In genomic region chr6:109978174-109979032, GRCh38 we compare ENCODE assay signal across 1 cellular context.
TF ChIP-seq lines count a peak whose summit lies in the region.

Gene GPR6, plus strand, starts transcription at chr6:109978311. Its CDS starts 802 bp downstream, at chr6:109979113.

TF ChIP-seq in HepG2, 621 proteins besides CTCF, POLR2A, EP300 and RAD21 (continued from another document and continues in another):
- TF ChIP-seq TCF12 (IDR thresholded peaks at IDR 0.05) = no peak
- TF ChIP-seq TCF12 (CRISPR knock-in tag; IDR thresholded peaks at IDR 0.05) = no peak
- peak; percentile 50 for TF ChIP-seq ZNF687 (CRISPR knock-in tag; IDR thresholded peaks at IDR 0.05)
- TF ChIP-seq KLF15 (CRISPR knock-in tag; IDR thresholded peaks at IDR 0.05; ENCODE audit: borderline replicate concordance) = peak; percentile 51; the same call in 1 of the 2 replicates
- TF ChIP-seq SIX4 (CRISPR knock-in tag; IDR thresholded peaks at IDR 0.05) = peak; percentile 56; the same call in 1 of the 2 replicates
- peak; percentile 77; the same call in 1 of the 2 replicates for TF ChIP-seq ZNF607 (CRISPR knock-in tag; IDR thresholded peaks at IDR 0.05; ENCODE audit: borderline replicate concordance)
- 0 out of 2 replicates have a peak, but pooled peaks have one; percentile 46 for TF ChIP-seq SP140L (CRISPR knock-in tag; IDR thresholded peaks at IDR 0.05; ENCODE audit: borderline replicate concordance)
- TF ChIP-seq FOXA3 (CRISPR knock-in tag; IDR thresholded peaks at IDR 0.05) = 0 out of 2 replicates have a peak, but pooled peaks have one; percentile 21
- no peak for TF ChIP-seq POLR2AphosphoS2 (IDR thresholded peaks at IDR 0.05; ENCODE audit: low read depth, low read length)
- TF ChIP-seq DR1 (CRISPR knock-in tag; IDR thresholded peaks at IDR 0.05) = no peak
- no peak for TF ChIP-seq RELA (CRISPR knock-in tag; IDR thresholded peaks at IDR 0.05)
- TF ChIP-seq, protein P1, sequence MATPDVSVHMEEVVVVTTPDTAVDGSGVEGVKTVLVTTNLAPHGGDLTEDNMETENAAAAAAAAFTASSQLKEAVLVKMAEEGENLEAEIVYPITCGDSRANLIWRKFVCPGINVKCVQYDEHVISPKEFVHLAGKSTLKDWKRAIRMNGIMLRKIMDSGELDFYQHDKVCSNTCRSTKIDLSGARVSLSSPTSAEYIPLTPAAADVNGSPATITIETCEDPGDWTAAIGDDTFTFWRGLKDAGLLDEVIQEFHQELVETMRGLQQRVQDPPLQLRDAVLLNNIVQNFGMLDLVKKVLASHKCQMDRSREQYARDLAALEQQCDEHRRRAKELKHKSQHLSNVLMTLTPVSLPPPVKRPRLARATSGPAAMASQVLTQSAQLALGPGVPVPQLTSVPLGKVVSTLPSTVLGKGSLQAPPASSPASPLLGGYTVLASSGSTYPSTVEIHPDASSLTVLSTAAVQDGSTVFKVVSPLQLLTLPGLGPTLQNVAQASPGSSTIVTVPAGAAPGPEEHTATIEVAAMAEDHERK (CRISPR knock-in tag; IDR thresholded peaks at IDR 0.05; ENCODE audit: low read depth) = no peak
- TF ChIP-seq TBX2 (CRISPR knock-in tag; IDR thresholded peaks at IDR 0.05; ENCODE audit: borderline replicate concordance) = no peak
- no peak; the same call in 1 of the 2 replicates for TF ChIP-seq MYNN (CRISPR knock-in tag; IDR thresholded peaks at IDR 0.05; ENCODE audit: low read depth)
- TF ChIP-seq ZNF790 (CRISPR knock-in tag; IDR thresholded peaks at IDR 0.05; ENCODE audit: borderline replicate concordance) = no peak; the same call in 1 of the 2 replicates
- no peak for TF ChIP-seq SP2 (CRISPR knock-in tag; IDR thresholded peaks at IDR 0.05)
- peak in 1 of 2 experiments; percentile 75; a peak in 1 of 4 replicates for TF ChIP-seq KLF16 (CRISPR knock-in tag; IDR thresholded peaks at IDR 0.05)
- 0 out of 2 replicates have a peak, but pooled peaks have one; percentile 29 for TF ChIP-seq ZNF143 (CRISPR knock-in tag; IDR thresholded peaks at IDR 0.05)
- TF ChIP-seq SOX5 (CRISPR knock-in tag; IDR thresholded peaks at IDR 0.05; ENCODE audit: borderline replicate concordance) = no peak; the same call in 1 of the 2 replicates
- no peak for TF ChIP-seq ATM (IDR thresholded peaks at IDR 0.05; ENCODE audit: borderline replicate concordance)
- no peak for TF ChIP-seq ZNF841 (CRISPR knock-in tag; IDR thresholded peaks at IDR 0.05; ENCODE audit: borderline replicate concordance)
- peak; percentile 76 for TF ChIP-seq HDAC2 (CRISPR knock-in tag; IDR thresholded peaks at IDR 0.05)
- no peak for TF ChIP-seq NFIC (IDR thresholded peaks at IDR 0.05; ENCODE audit: low read length)
- TF ChIP-seq HNRNPH1 (optimal IDR thresholded peaks at IDR 0.05; ENCODE audit: low read depth, low read length) = no peak
- TF ChIP-seq ZNF572 (CRISPR knock-in tag; IDR thresholded peaks at IDR 0.05) = no peak
- TF ChIP-seq CAMTA2 (CRISPR knock-in tag; IDR thresholded peaks at IDR 0.05; ENCODE audit: borderline replicate concordance) = no peak
- TF ChIP-seq ZNF274 (CRISPR knock-in tag; IDR thresholded peaks at IDR 0.05) = no peak
- TF ChIP-seq MAFG (CRISPR knock-in tag; IDR thresholded peaks at IDR 0.05) = no peak
- TF ChIP-seq HIVEP1 (CRISPR knock-in tag; IDR thresholded peaks at IDR 0.05) = no peak
- no peak for TF ChIP-seq CBX2 (IDR thresholded peaks at IDR 0.05; ENCODE audit: low read depth, low read length)
- 0 out of 2 replicates have a peak, but pooled peaks have one; percentile 48 for TF ChIP-seq CBX2 (CRISPR knock-in tag; IDR thresholded peaks at IDR 0.05; ENCODE audit: low read depth)
- no peak for TF ChIP-seq TBP (CRISPR knock-in tag; IDR thresholded peaks at IDR 0.05)
- peak; percentile 58; the same call in 1 of the 2 replicates for TF ChIP-seq ATF3 (CRISPR knock-in tag; IDR thresholded peaks at IDR 0.05)
- no peak for TF ChIP-seq BCLAF1 (IDR thresholded peaks at IDR 0.05)
- TF ChIP-seq ATF1 (CRISPR knock-in tag; IDR thresholded peaks at IDR 0.05) = no peak
- no peak for TF ChIP-seq ZMYM3 (CRISPR knock-in tag; IDR thresholded peaks at IDR 0.05)
- TF ChIP-seq, protein P2, sequence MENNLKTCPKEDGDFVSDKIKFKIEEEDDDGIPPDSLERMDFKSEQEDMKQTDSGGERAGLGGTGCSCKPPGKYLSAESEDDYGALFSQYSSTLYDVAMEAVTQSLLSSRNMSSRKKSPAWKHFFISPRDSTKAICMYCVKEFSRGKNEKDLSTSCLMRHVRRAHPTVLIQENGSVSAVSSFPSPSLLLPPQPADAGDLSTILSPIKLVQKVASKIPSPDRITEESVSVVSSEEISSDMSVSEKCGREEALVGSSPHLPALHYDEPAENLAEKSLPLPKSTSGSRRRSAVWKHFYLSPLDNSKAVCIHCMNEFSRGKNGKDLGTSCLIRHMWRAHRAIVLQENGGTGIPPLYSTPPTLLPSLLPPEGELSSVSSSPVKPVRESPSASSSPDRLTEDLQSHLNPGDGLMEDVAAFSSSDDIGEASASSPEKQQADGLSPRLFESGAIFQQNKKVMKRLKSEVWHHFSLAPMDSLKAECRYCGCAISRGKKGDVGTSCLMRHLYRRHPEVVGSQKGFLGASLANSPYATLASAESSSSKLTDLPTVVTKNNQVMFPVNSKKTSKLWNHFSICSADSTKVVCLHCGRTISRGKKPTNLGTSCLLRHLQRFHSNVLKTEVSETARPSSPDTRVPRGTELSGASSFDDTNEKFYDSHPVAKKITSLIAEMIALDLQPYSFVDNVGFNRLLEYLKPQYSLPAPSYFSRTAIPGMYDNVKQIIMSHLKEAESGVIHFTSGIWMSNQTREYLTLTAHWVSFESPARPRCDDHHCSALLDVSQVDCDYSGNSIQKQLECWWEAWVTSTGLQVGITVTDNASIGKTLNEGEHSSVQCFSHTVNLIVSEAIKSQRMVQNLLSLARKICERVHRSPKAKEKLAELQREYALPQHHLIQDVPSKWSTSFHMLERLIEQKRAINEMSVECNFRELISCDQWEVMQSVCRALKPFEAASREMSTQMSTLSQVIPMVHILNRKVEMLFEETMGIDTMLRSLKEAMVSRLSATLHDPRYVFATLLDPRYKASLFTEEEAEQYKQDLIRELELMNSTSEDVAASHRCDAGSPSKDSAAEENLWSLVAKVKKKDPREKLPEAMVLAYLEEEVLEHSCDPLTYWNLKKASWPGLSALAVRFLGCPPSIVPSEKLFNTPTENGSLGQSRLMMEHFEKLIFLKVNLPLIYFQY (CRISPR knock-in tag; IDR thresholded peaks at IDR 0.05; ENCODE audit: borderline replicate concordance) = peak; percentile 80; the same call in 1 of the 2 replicates
- no peak for TF ChIP-seq CHD2 (IDR thresholded peaks at IDR 0.05; ENCODE audit: low read depth, low read length)
- TF ChIP-seq KLF11 (CRISPR knock-in tag; IDR thresholded peaks at IDR 0.05) = peak; percentile 96
- TF ChIP-seq ZNF629 (CRISPR knock-in tag; conservative IDR thresholded peaks at IDR 0.05) = no peak
- TF ChIP-seq ZNF724P (CRISPR knock-in tag; IDR thresholded peaks at IDR 0.05; ENCODE audit: borderline replicate concordance) = peak; percentile 77; the same call in 1 of the 2 replicates
- peak; percentile 79; the same call in 1 of the 2 replicates for TF ChIP-seq ISX (CRISPR knock-in tag; conservative IDR thresholded peaks at IDR 0.05)
- TF ChIP-seq ZNF496 (CRISPR knock-in tag; IDR thresholded peaks at IDR 0.05; ENCODE audit: insufficient replicate concordance) = no peak
- TF ChIP-seq ZNF720 (CRISPR knock-in tag; IDR thresholded peaks at IDR 0.05) = no peak
- no peak for TF ChIP-seq FOXA1 (IDR thresholded peaks at IDR 0.05)
- TF ChIP-seq FOXA1 (CRISPR knock-in tag; IDR thresholded peaks at IDR 0.05) = no peak
- TF ChIP-seq NR2F2 (IDR thresholded peaks at IDR 0.05; ENCODE audit: borderline replicate concordance, low read depth) = no peak
- TF ChIP-seq ETV5 (CRISPR knock-in tag; IDR thresholded peaks at IDR 0.05; ENCODE audit: borderline replicate concordance) = no peak
- TF ChIP-seq REPIN1 (CRISPR knock-in tag; IDR thresholded peaks at IDR 0.05; ENCODE audit: borderline replicate concordance, low read depth) = no peak
- no peak for TF ChIP-seq ZNF570 (CRISPR knock-in tag; IDR thresholded peaks at IDR 0.05; ENCODE audit: borderline replicate concordance)
- peak; percentile 98 to 99 for TF ChIP-seq REST (IDR thresholded peaks at IDR 0.05; ENCODE audit: borderline replicate concordance in 1 of 2, low read depth in 1 of 2, low read length in 2 of 2)
- no peak for TF ChIP-seq KMT2A (CRISPR knock-in tag; IDR thresholded peaks at IDR 0.05)
- TF ChIP-seq ZNF530 (CRISPR knock-in tag; IDR thresholded peaks at IDR 0.05; ENCODE audit: low read depth) = 0 out of 2 replicates have a peak, but pooled peaks have one; percentile 51
- peak; percentile 52; the same call in 1 of the 2 replicates for TF ChIP-seq KMT2B (CRISPR knock-in tag; IDR thresholded peaks at IDR 0.05)
- TF ChIP-seq ZFAT (CRISPR knock-in tag; conservative IDR thresholded peaks at IDR 0.05) = 0 out of 2 replicates have a peak, but pooled peaks have one; percentile 40
- peak; percentile 74; the same call in 1 of the 2 replicates for TF ChIP-seq KLF12 (CRISPR knock-in tag; IDR thresholded peaks at IDR 0.05; ENCODE audit: borderline replicate concordance)
- no peak for TF ChIP-seq EED (CRISPR knock-in tag; IDR thresholded peaks at IDR 0.05)
- TF ChIP-seq ESRRA (CRISPR knock-in tag; IDR thresholded peaks at IDR 0.05; ENCODE audit: low read depth) = no peak
- no peak for TF ChIP-seq ZNF598 (CRISPR knock-in tag; IDR thresholded peaks at IDR 0.05; ENCODE audit: borderline replicate concordance)
- TF ChIP-seq CCAR2 (optimal IDR thresholded peaks at IDR 0.05; ENCODE audit: low read depth, low read length) = no peak
